In the genomic region with DNA sequence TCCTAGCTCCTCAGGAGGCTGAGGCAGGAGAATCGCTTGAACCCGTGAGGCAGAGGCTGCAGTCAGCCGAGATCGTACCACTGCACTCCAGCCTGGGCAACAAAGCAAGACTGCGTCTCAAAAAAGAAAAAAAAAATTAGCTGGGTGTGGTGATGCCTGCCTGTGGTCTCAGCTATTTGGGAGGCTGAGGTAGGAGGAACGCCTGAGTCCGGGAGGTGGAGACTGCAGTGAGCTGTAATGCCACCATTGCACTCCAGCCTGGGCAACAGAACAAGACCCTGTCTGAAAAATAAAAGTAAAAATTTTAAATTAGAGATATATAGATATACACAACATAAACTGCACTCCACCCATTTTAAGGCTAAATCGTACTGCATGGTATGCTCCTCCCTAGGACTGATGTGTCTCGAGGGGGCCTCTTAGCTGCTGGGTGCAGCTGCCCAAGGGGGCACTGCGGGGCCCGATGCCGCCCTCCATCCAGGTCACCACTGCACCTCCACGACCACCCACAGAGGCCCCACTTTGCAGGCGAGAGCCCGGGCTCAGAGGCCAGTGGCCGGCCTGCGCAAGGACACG, we compare ENCODE assay signal across 8 cellular contexts. TPM values are rescaled to one million over a fixed set of nuclear protein-coding genes. Genes with fewer than 3 reads are reported as not detected.
DNase-seq lines count a peak whose midpoint lies in the region; ATAC-seq lines count a peak whose summit lies in the region.

No MANE protein-coding gene starts in this region.

- ATAC-seq in GM18517 (IDR thresholded peaks at IDR 0.05; ENCODE audit: unreplicated experiment) (peak; percentile 42), HG02759 (IDR thresholded peaks at IDR 0.05; ENCODE audit: unreplicated experiment) (no peak), GM18867 (IDR thresholded peaks at IDR 0.05; ENCODE audit: unreplicated experiment) (no peak)

- H3K9me3 Mint-ChIP-seq in dendritic cell treated with granulocyte-macrophage colony-stimulating factor and Interleukin-4, amounts not matched to agents 40 ng/mL and 50 ng/mL, for 4 days: no peaks in the 10 kb centered on the region

- H3K27me3 Mint-ChIP-seq in dendritic cell treated with granulocyte-macrophage colony-stimulating factor and Interleukin-4, amounts not matched to agents 40 ng/mL and 50 ng/mL, for 4 days: peaks cover 1% of the 10 kb centered on the region

- H3K4me1 ChIP-seq in neuronal stem cell (ENCODE audit: control insufficient read depth in 2 of 2, insufficient read depth in 1 of 2, low read depth in 1 of 2, low read length in 2 of 2): peaks cover 0 to 3% of the 10 kb centered on the region in 2 donors

- no peaks in the 10 kb centered on the region for H3K27me3 ChIP-seq in neuronal stem cell (ENCODE audit: control insufficient read depth in 3 of 3, insufficient read depth in 3 of 3, low read depth in 1 of 3, low read length in 3 of 3)

- no peak overlapping the region for H2BK12ac ChIP-seq in neuronal stem cell (ENCODE audit: low read length)

- H3K27ac Mint-ChIP-seq in dendritic cell treated with granulocyte-macrophage colony-stimulating factor and Interleukin-4, amounts not matched to agents 40 ng/mL and 50 ng/mL, for 4 days: peak overlapping the region; percentile 91

- H3K4ac ChIP-seq in neuronal stem cell (ENCODE audit: low read length): no peak overlapping the region

- peak overlapping the region; percentile 98 for H2AFZ ChIP-seq in neuronal stem cell (ENCODE audit: low read length)

- no peak overlapping the region for H4K8ac ChIP-seq in neuronal stem cell (ENCODE audit: low read depth, low read length)

- H3K9ac ChIP-seq in neuronal stem cell (ENCODE audit: low read depth, low read length, poor library complexity): no peak overlapping the region

- H3K36me3 ChIP-seq in KOPT-K1 (ENCODE audit: insufficient read depth, low read length) (no peaks in the 10 kb centered on the region), neuronal stem cell (replicated peaks in 1 of 2; ENCODE audit: control insufficient read depth in 2 of 2, insufficient read depth in 2 of 2, low read length in 2 of 2) (no peaks in the 10 kb centered on the region)

- H3K4me3 Mint-ChIP-seq in dendritic cell treated with granulocyte-macrophage colony-stimulating factor and Interleukin-4, amounts not matched to agents 40 ng/mL and 50 ng/mL, for 4 days: peak overlapping the region; percentile 91

- H3K27ac ChIP-seq in KOPT-K1 (ENCODE audit: low read depth, low read length, poor library complexity, severe bottlenecking) (peak overlapping the region; percentile 95), neuronal stem cell (replicated peaks; ENCODE audit: low read length) (no peak overlapping the region)

- no peaks in the 10 kb centered on the region for H3K79me1 ChIP-seq in neuronal stem cell (ENCODE audit: low read depth, low read length)

- peak overlapping the region; percentile 55 for H2BK15ac ChIP-seq in neuronal stem cell (ENCODE audit: low read length)

- peaks cover 6% of the 10 kb centered on the region for H3K4me1 Mint-ChIP-seq in dendritic cell treated with granulocyte-macrophage colony-stimulating factor and Interleukin-4, amounts not matched to agents 40 ng/mL and 50 ng/mL, for 4 days (ENCODE audit: low read depth)

- H3K4me2 ChIP-seq in neuronal stem cell (ENCODE audit: insufficient read depth, low read length, poor library complexity, severe bottlenecking): peak overlapping the region; percentile 49

- no peaks in the 10 kb centered on the region for H3K9me3 ChIP-seq in KOPT-K1 (ENCODE audit: insufficient read depth, low read length, poor library complexity, severe bottlenecking)
- H3K9me3 ChIP-seq in neuronal stem cell (replicated peaks in 1 of 2; ENCODE audit: control insufficient read depth in 2 of 2, insufficient read depth in 1 of 2, low read depth in 1 of 2, low read length in 2 of 2): peaks cover 0 to 1% of the 10 kb centered on the region in 2 donors

- no peak overlapping the region for H3K23ac ChIP-seq in neuronal stem cell (ENCODE audit: low read depth, low read length, poor library complexity)

- H2BK120ac ChIP-seq in neuronal stem cell (ENCODE audit: low read depth, low read length): no peak overlapping the region

- H3K36me3 Mint-ChIP-seq in dendritic cell treated with granulocyte-macrophage colony-stimulating factor and Interleukin-4, amounts not matched to agents 40 ng/mL and 50 ng/mL, for 4 days (ENCODE audit: low read depth): peaks cover 6% of the 10 kb centered on the region

- peak overlapping the region; percentile 71 for H3K14ac ChIP-seq in neuronal stem cell (ENCODE audit: low read length)

- no CpG with 5 or more reads among the region's 18 CpGs for WGBS in neuronal stem cell (ENCODE audit: extremely low coverage in 2 of 2, insufficient read length in 2 of 2, insufficient replicate concordance in 1 of 2), 2 donors

- H2BK5ac ChIP-seq in neuronal stem cell (ENCODE audit: low read length): no peak overlapping the region

- intact Hi-C loops in dendritic cell treated with granulocyte-macrophage colony-stimulating factor and Interleukin-4, amounts not matched to agents 40 ng/mL and 50 ng/mL, for 4 days (cut with micrococcal nuclease): loop anchor here (1.0 to 5.0 kb wide), 3 partner anchors 40 to 134 kb away; a partner anchor contains a TSS

- peak overlapping the region; percentile 92 for H3K18ac ChIP-seq in neuronal stem cell (ENCODE audit: low read length)

- peak overlapping the region; percentile 15 to 81 for H3K4me3 ChIP-seq in neuronal stem cell (ENCODE audit: low read length in 2 of 2)

- H2AK5ac ChIP-seq in neuronal stem cell (ENCODE audit: low read depth, low read length): no peak overlapping the region

- H4K91ac ChIP-seq in neuronal stem cell (ENCODE audit: low read depth, low read length, poor library complexity): no peak overlapping the region

- DNase-seq in neuronal stem cell (ENCODE audit: low spot score) (no peak), cerebellar nuclear complex (lab: John Stamatoyannopoulos, UW) (no peak), LoVo (ENCODE audit: low spot score) (no peak)

RNA-seq across cellular contexts. Expression of a gene that starts 40.9 kb away (rescaled TPM):
- 7.6 TPM for polyA plus RNA-seq in neuronal stem cell (2013, experiment 1 of 2)
- polyA plus RNA-seq in neuronal stem cell (2013, experiment 2 of 2): 8.2 TPM
